In the genomic region with DNA sequence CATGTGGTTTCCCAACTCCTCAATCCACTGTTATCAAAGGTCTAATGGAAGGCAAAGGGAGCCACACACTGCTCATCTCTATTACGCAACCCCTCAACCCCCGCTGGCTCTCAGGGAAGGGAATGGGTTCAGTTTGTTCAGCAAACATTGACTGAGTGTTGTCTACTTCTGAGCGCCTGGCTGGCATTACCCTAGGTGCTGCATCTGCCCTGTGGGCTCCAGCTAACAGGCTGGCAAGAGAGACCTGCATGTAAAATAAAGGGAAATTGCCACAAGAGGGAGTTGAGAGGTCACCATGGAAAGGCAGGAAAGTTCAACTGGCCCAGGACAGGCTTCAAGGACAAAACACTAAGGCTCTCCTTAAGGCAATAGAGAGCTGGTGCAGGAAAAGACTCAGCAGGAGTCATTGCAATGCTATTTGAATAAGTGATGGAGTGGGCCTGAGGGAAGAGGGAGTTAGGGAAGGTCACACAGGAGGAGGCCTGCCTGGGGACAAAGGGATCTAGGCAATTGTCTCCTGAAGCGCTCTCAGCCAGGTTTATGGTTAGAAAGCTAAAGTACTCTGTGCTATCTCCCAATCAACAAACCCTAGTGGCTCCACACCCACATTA, we compare ENCODE assay signal across 1 cellular context.
TF ChIP-seq lines count a peak whose summit lies in the region.

No MANE protein-coding gene starts in this region.

TF ChIP-seq in IMR-90, 13 proteins besides CTCF, POLR2A, EP300 and RAD21:
- TF ChIP-seq RCOR1 (IDR thresholded peaks at IDR 0.05; ENCODE audit: insufficient replicate concordance, low read length), result no peak
- TF ChIP-seq, protein P1, sequence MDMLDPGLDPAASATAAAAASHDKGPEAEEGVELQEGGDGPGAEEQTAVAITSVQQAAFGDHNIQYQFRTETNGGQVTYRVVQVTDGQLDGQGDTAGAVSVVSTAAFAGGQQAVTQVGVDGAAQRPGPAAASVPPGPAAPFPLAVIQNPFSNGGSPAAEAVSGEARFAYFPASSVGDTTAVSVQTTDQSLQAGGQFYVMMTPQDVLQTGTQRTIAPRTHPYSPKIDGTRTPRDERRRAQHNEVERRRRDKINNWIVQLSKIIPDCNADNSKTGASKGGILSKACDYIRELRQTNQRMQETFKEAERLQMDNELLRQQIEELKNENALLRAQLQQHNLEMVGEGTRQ (IDR thresholded peaks at IDR 0.05; ENCODE audit: low read depth, low read length), result no peak
- TF ChIP-seq MXI1 (IDR thresholded peaks at IDR 0.05; ENCODE audit: borderline replicate concordance, low read depth, low read length), result no peak
- TF ChIP-seq RFX5 (IDR thresholded peaks at IDR 0.05; ENCODE audit: low read depth, low read length), result no peak
- peak; percentile 99 for TF ChIP-seq CEBPB (IDR thresholded peaks at IDR 0.05; ENCODE audit: low read depth, low read length)
- TF ChIP-seq SMC3 (IDR thresholded peaks at IDR 0.05; ENCODE audit: low read depth, low read length), result 0 out of 2 replicates have a peak, but pooled peaks have one; percentile 5
- TF ChIP-seq CHD1 (IDR thresholded peaks at IDR 0.05; ENCODE audit: low read depth, low read length), result no peak
- no peak for TF ChIP-seq FOS (IDR thresholded peaks at IDR 0.05; ENCODE audit: low read depth, low read length)
